Comparison of ENCODE assay signal across 16 cellular contexts in the genomic region with DNA sequence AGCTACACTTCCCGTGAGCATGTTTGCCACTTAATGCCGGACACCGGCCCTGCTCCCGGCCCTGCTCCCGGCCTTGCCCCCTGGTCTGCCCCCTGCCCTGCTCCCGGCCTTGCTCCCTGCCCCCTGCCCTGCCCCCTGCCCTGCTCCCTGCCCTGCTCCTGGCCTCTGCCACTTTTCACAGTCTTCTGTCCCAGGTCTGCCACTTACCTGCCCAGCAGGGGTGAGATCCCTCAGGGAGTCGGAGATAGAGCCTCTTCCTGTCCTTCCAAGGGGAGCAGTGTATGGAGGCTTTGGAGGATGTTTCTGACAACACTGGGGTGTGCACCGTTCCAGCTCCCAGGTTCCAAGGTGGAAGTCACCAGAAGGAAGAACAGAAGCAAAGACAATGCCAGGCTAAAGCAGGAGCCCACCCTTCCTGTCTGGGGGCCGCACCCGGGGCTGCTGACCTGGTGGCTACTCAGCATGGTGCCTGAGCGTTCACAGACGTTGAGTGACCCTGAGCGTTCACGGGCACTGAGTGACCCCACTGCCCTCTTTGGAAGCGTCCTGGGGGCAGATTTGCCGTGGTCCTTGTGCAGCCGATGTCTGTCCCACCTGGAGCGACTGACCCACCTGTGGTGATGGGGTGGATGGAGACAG.
DNase-seq lines count a peak whose midpoint lies in the region; ATAC-seq and TF ChIP-seq lines count a peak whose summit lies in the region.
"Had no signal": no experiment of that assay in that cellular context is flagged by ENCODE, and none has a peak within 500 bp of the region (broad histone marks: within the 10 kb centered on the region; RNA-seq: fewer than 3 reads in every experiment).

No MANE protein-coding gene starts in this region.

- H3K27ac ChIP-seq in transverse colon = no peak overlapping the region
- H3K27ac ChIP-seq: testis had no signal

- ATAC-seq in Right ventricle myocardium superior (ENCODE audit: poor library complexity) (no peak), GM19397 (IDR thresholded peaks at IDR 0.05; ENCODE audit: unreplicated experiment) (no peak), GM19455 (IDR thresholded peaks at IDR 0.05; ENCODE audit: unreplicated experiment) (no peak)
- ATAC-seq in activated naive CD8-positive, alpha-beta T cell treated with anti-CD3 and anti-CD28 coated beads, Interleukin-2, amount 10 ng/mL, durations not matched to agents 7 days and 5 days (ENCODE audit: low read depth) = no peak
- ATAC-seq: activated CD4-positive, CD25-positive, alpha-beta regulatory T cell treated with anti-CD3 and anti-CD28 coated beads, Interleukin-2, amount 50 U/mL, for 24 hours; naive thymus-derived CD4-positive, alpha-beta T cell had no signal

- H3K9me3 ChIP-seq in transverse colon = no peaks in the 10 kb centered on the region
- H3K9me3 ChIP-seq: testis had no signal

- peaks cover 4% of the 10 kb centered on the region for H3K27me3 Mint-ChIP-seq in activated naive CD8-positive, alpha-beta T cell treated with anti-CD3 and anti-CD28 coated beads, Interleukin-2, amount 10 ng/mL, durations not matched to agents 7 days and 5 days

- intact Hi-C loops in cardiac septum (cut with DNase I) = no loop called here
- intact Hi-C loops in Right ventricle myocardium superior (cut with DNase I) = no loop called here
- intact Hi-C loops in transverse colon (cut with DNase I; ENCODE audit: low total_unique reads) = no loop called here

- peak overlapping the region; percentile 98 for H3K27ac Mint-ChIP-seq in activated naive CD8-positive, alpha-beta T cell treated with anti-CD3 and anti-CD28 coated beads, Interleukin-2, amount 10 ng/mL, durations not matched to agents 7 days and 5 days

- H3K9me3 Mint-ChIP-seq in activated naive CD8-positive, alpha-beta T cell treated with anti-CD3 and anti-CD28 coated beads, Interleukin-2, amount 10 ng/mL, durations not matched to agents 7 days and 5 days = no peaks in the 10 kb centered on the region

- H3K4me1 ChIP-seq in transverse colon = peaks cover 0 to 18% (median 0%) of the 10 kb centered on the region in 4 donors
- H3K4me1 ChIP-seq: testis had no signal

- peaks cover 8% of the 10 kb centered on the region for H3K36me3 Mint-ChIP-seq in activated naive CD8-positive, alpha-beta T cell treated with anti-CD3 and anti-CD28 coated beads, Interleukin-2, amount 10 ng/mL, durations not matched to agents 7 days and 5 days

- H3K27me3 ChIP-seq in transverse colon = no peaks in the 10 kb centered on the region
- H3K27me3 ChIP-seq: testis had no signal

- peak overlapping the region; percentile 10 for H3K4me3 Mint-ChIP-seq in activated naive CD8-positive, alpha-beta T cell treated with anti-CD3 and anti-CD28 coated beads, Interleukin-2, amount 10 ng/mL, durations not matched to agents 7 days and 5 days

- no peak for TF ChIP-seq EP300 in transverse colon (IDR thresholded peaks at IDR 0.05; ENCODE audit: low read depth)

- TF ChIP-seq POLR2A in transverse colon (IDR thresholded peaks at IDR 0.05) = no peak

- TF ChIP-seq CTCF in transverse colon (IDR thresholded peaks at IDR 0.05) = no peak

- POLR2A ChIA-PET in activated naive CD8-positive, alpha-beta T cell treated with anti-CD3 and anti-CD28 coated beads, Interleukin-2, amount 10 ng/mL, durations not matched to agents 7 days and 5 days (lab: Charles Lee) = no interaction called here

- no peak overlapping the region for H3K4me3 ChIP-seq in transverse colon
- H3K4me3 ChIP-seq: testis had no signal

- DNase-seq in cardiac septum (ENCODE audit: low spot score) (peak; percentile 61), Right ventricle myocardium superior (no peak), mesenteric fat pad (ENCODE audit: low spot score) (peak; percentile 81), transverse colon (peak; percentile 6), AG08395 (ENCODE audit: low spot score) (no peak)
- DNase-seq in activated naive CD8-positive, alpha-beta T cell treated with anti-CD3 and anti-CD28 coated beads, Interleukin-2, amount 10 ng/mL, durations not matched to agents 7 days and 5 days = no peak
- DNase-seq: Calu3; NCI-H1436 treated with DMSO at 0.1 percent for 48 hours; NCI-H2227 treated with DMSO at 0.1 percent for 48 hours; NK-92 treated with Interleukin-12 subunit alpha and Interleukin-12 subunit beta, amount 100 ng/mL, for 24 hours; stimulated activated CD4-positive, alpha-beta T cell treated with anti-CD3 and anti-CD28 coated beads, Interleukin-1b, Interleukin-23, amount 100 ng/mL, for 48 hours had no signal

- WGBS in transverse colon (ENCODE audit: low coverage in 1 of 2), 2 donors = 90% methylated on average over 18 of the region's 18 CpGs; no CpG with 5 or more reads in 1 of the 2 donors

- peaks cover 27% of the 10 kb centered on the region for H3K4me1 Mint-ChIP-seq in activated naive CD8-positive, alpha-beta T cell treated with anti-CD3 and anti-CD28 coated beads, Interleukin-2, amount 10 ng/mL, durations not matched to agents 7 days and 5 days

- no peaks in the 10 kb centered on the region for H3K36me3 ChIP-seq in transverse colon

- in situ Hi-C loops in transverse colon (cut with MboI; ENCODE audit: low pct_ligation_motif_present in 1 of 4, low pct_unique_long_range_greater_than_20kb in 1 of 4, low sequenced_read_pairs in 3 of 4) = no loop called here

Comparison
In these comparisons a context has a peak if more than half of its experiments do, and no peak if none do; other contexts are left out.
1. DNase-seq: peak in cardiac septum (single experiment), mesenteric fat pad (single experiment) and transverse colon (single experiment); none in Right ventricle myocardium superior (single experiment), activated naive CD8-positive, alpha-beta T cell treated with anti-CD3 and anti-CD28 coated beads, Interleukin-2, amount 10 ng/mL, durations not matched to agents 7 days and 5 days (single experiment) and AG08395 (single experiment).